1 cellular context compared by ENCODE assay signal in the genomic region with DNA sequence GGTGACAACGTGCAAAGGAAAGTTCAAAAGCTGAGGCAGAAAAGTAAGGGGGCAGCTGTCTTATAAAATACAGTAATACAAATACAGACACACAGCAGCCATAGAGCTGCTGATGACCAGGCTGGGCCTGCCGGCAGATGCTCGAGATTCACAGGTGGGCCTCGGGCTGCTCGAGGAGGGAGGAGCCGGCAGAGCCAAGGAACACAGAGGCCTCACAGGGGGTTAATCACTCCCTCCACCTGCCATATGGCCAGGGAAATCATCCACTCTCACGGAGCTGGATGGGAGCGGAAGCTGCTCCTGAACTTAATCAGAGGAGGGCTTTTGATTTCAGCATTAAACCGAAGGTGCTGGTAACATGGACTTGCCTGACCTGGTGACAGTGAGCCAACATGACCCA.
TF ChIP-seq lines count a peak whose summit lies in the region.

No MANE protein-coding gene starts in this region.

TF ChIP-seq in WTC11, 78 proteins besides CTCF, POLR2A, EP300 and RAD21 (continued from another document):
- TF ChIP-seq, protein P1, sequence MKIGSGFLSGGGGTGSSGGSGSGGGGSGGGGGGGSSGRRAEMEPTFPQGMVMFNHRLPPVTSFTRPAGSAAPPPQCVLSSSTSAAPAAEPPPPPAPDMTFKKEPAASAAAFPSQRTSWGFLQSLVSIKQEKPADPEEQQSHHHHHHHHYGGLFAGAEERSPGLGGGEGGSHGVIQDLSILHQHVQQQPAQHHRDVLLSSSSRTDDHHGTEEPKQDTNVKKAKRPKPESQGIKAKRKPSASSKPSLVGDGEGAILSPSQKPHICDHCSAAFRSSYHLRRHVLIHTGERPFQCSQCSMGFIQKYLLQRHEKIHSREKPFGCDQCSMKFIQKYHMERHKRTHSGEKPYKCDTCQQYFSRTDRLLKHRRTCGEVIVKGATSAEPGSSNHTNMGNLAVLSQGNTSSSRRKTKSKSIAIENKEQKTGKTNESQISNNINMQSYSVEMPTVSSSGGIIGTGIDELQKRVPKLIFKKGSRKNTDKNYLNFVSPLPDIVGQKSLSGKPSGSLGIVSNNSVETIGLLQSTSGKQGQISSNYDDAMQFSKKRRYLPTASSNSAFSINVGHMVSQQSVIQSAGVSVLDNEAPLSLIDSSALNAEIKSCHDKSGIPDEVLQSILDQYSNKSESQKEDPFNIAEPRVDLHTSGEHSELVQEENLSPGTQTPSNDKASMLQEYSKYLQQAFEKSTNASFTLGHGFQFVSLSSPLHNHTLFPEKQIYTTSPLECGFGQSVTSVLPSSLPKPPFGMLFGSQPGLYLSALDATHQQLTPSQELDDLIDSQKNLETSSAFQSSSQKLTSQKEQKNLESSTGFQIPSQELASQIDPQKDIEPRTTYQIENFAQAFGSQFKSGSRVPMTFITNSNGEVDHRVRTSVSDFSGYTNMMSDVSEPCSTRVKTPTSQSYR (CRISPR knock-in tag; IDR thresholded peaks at IDR 0.05) = no peak
- no peak for TF ChIP-seq CREM (CRISPR knock-in tag; IDR thresholded peaks at IDR 0.05)
- TF ChIP-seq TCF7 (CRISPR knock-in tag; IDR thresholded peaks at IDR 0.05; ENCODE audit: low read depth) = no peak
- TF ChIP-seq, protein P2, sequence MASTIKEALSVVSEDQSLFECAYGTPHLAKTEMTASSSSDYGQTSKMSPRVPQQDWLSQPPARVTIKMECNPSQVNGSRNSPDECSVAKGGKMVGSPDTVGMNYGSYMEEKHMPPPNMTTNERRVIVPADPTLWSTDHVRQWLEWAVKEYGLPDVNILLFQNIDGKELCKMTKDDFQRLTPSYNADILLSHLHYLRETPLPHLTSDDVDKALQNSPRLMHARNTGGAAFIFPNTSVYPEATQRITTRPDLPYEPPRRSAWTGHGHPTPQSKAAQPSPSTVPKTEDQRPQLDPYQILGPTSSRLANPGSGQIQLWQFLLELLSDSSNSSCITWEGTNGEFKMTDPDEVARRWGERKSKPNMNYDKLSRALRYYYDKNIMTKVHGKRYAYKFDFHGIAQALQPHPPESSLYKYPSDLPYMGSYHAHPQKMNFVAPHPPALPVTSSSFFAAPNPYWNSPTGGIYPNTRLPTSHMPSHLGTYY (CRISPR knock-in tag; IDR thresholded peaks at IDR 0.05) = no peak
- TF ChIP-seq FOXJ3 (CRISPR knock-in tag; IDR thresholded peaks at IDR 0.05; ENCODE audit: borderline replicate concordance) = no peak
- TF ChIP-seq GABPB1 (CRISPR knock-in tag; IDR thresholded peaks at IDR 0.05) = no peak
TF ChIP-seq in WTC11: peak in this region for 0.
